Comparison of ENCODE assay signal across 10 cellular contexts in the genomic region with DNA sequence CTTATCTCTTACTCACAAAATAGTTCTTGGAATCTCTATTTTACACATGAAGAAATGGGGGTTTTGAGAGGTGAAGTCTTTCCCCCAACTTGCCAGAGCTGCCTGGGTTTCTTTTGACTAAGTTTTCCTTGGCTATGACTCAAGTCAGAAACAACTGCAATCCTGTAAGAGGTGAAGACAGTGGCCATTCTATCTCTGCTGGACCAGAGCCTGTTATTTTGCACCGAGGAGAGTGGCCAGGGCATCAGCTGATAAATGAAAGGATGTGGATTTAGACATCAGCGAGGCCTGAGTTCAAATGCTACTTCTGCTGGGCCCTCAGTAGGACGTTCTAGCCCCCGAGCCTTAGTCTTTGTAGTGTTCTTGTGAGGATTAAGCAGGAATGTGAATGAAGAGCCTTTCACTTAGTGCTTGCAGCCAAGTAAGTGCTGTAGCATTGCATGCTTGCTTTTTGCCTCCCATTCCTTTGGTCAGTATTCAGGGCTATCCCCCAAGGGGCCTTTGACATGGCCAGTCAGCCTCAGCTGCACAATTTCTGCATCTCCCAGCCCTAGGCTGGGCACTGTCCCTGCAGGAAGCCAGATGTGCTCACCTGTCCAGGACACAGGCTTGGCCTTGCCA. TPM values are rescaled to one million over a fixed set of nuclear protein-coding genes. Genes with fewer than 3 reads are reported as not detected.
DNase-seq lines count a peak whose midpoint lies in the region; ATAC-seq and TF ChIP-seq lines count a peak whose summit lies in the region.
"Had no signal": no experiment of that assay in that cellular context is flagged by ENCODE, and none has a peak within 500 bp of the region (broad histone marks: within the 10 kb centered on the region; RNA-seq: fewer than 3 reads in every experiment).

No MANE protein-coding gene starts in this region.

- TF ChIP-seq POLR2A in GM18505 (IDR thresholded peaks at IDR 0.05; ENCODE audit: borderline replicate concordance, extremely low read depth, insufficient read depth, insufficient read length) = no peak

- H3K4me3 ChIP-seq in Panc1 (ENCODE audit: low read depth in 2 of 2, low read length in 2 of 2) = no peak overlapping the region
- H3K4me3 ChIP-seq in epithelial cell of esophagus (ENCODE audit: low read length) = no peak overlapping the region
- no peak overlapping the region for H3K4me3 ChIP-seq in trophoblast cell (ENCODE audit: low read depth, low read length)

- peaks cover 34% of the 10 kb centered on the region for H3K4me1 ChIP-seq in Panc1 (ENCODE audit: control insufficient read depth, insufficient read depth, low read length)
- peaks cover 23 to 36% of the 10 kb centered on the region in 2 experiments for H3K4me1 ChIP-seq in trophoblast cell (ENCODE audit: control insufficient read depth in 1 of 2, insufficient read depth in 2 of 2, low read length in 2 of 2)

- peak overlapping the region; percentile 42 for H3K18ac ChIP-seq in trophoblast cell (ENCODE audit: low read length)

- H3K79me2 ChIP-seq in trophoblast cell (ENCODE audit: control insufficient read depth, insufficient read depth, low read length, poor library complexity) = peaks cover 29% of the 10 kb centered on the region

- H2BK12ac ChIP-seq in trophoblast cell (ENCODE audit: low read length) = no peak overlapping the region

- DNase-seq in Caki2 (ENCODE audit: low read depth) = peak; percentile 17
- no peak for DNase-seq in Panc1 (ENCODE audit: low read depth, low spot score)
- peak; percentile 32 for DNase-seq in epithelial cell of esophagus (ENCODE audit: low read depth)
- DNase-seq in trophoblast cell = peak in 1 of 2 donors; percentile 19
- DNase-seq in G401 (ENCODE audit: low spot score) = no peak
- DNase-seq in D341Med (ENCODE audit: low spot score) = no peak
- DNase-seq: GF-D8, NCI-H1092 had no signal

- H2BK120ac ChIP-seq in trophoblast cell (ENCODE audit: insufficient read depth, low read length, poor library complexity) = peak overlapping the region; percentile 12

- peak overlapping the region; percentile 32 for H2AK5ac ChIP-seq in trophoblast cell (ENCODE audit: low read length)

- H3K23ac ChIP-seq in trophoblast cell (ENCODE audit: low read length) = no peak overlapping the region

- TF ChIP-seq CTCF in Panc1 (IDR thresholded peaks at IDR 0.05) = no peak
- no peak for TF ChIP-seq CTCF in epithelial cell of esophagus (IDR thresholded peaks at IDR 0.05; ENCODE audit: insufficient read depth, low read depth, low read length, missing control alignments)

- H4K8ac ChIP-seq in trophoblast cell (ENCODE audit: low read depth, low read length) = peak overlapping the region; percentile 45

- no TSS peak for BruUV-seq in Panc1 (replicated peaks; lab: Mats Ljungman, UMichigan)

- H3K4ac ChIP-seq in trophoblast cell (ENCODE audit: low read depth, low read length) = peak overlapping the region; percentile 61

- H4K12ac ChIP-seq in trophoblast cell (ENCODE audit: low read depth, low read length) = no peak overlapping the region

- POLR2A ChIA-PET in Panc1 (lab: Charles Lee) = no interaction called here

- H3K4me2 ChIP-seq in trophoblast cell (ENCODE audit: low read length) = no peak overlapping the region

- peak overlapping the region; percentile 70 for H2BK5ac ChIP-seq in trophoblast cell (ENCODE audit: low read depth, low read length, poor library complexity)

- no peak overlapping the region for H3K14ac ChIP-seq in trophoblast cell (ENCODE audit: low read length)

- in situ Hi-C loops in Caki2 (cut with HindIII; ENCODE audit: low pct_unique_long_range_greater_than_20kb, low sequenced_read_pairs) (no loop called here), Panc1 (cut with HindIII; ENCODE audit: low pct_unique_long_range_greater_than_20kb, low sequenced_read_pairs) (no loop called here), G401 (cut with HindIII; ENCODE audit: low sequenced_read_pairs) (no loop called here)

- H3K9me3 ChIP-seq in Panc1 (ENCODE audit: control insufficient read depth, insufficient read depth, low read depth, low read length) (no peaks in the 10 kb centered on the region), trophoblast cell (ENCODE audit: insufficient read depth, low read depth, low read length) (no peaks in the 10 kb centered on the region)

- CTCF ChIA-PET in Panc1 (lab: Charles Lee) = no interaction called here

- H2AFZ ChIP-seq in trophoblast cell (ENCODE audit: insufficient read depth, low read length, poor library complexity) = no peak overlapping the region

- peaks cover 16% of the 10 kb centered on the region for H3K79me1 ChIP-seq in trophoblast cell (ENCODE audit: low read length)

- peak overlapping the region; percentile 60; the same call in 1 of the 2 replicates for H3K27ac ChIP-seq in Panc1 (ENCODE audit: low read length)
- peak overlapping the region; percentile 47 for H3K27ac ChIP-seq in trophoblast cell (ENCODE audit: low read depth, low read length)

- peak overlapping the region; percentile 49 for H4K91ac ChIP-seq in trophoblast cell (ENCODE audit: low read depth, low read length)

- intact Hi-C loops in Panc1 (cut with micrococcal nuclease; ENCODE audit: unreplicated experiment) = no loop called here

- no CpG with 5 or more reads among the region's 4 CpGs for WGBS in trophoblast cell (ENCODE audit: extremely low coverage, insufficient coverage, insufficient read length)

- ATAC-seq in Panc1 (no peak), GM21737 (IDR thresholded peaks at IDR 0.05; ENCODE audit: unreplicated experiment) (no peak), GM18505 (IDR thresholded peaks at IDR 0.05; ENCODE audit: unreplicated experiment) (no peak)

- H3K36me3 ChIP-seq in Panc1 (ENCODE audit: control insufficient read depth, insufficient read depth, low read length) = no peaks in the 10 kb centered on the region
- H3K36me3 ChIP-seq in trophoblast cell (ENCODE audit: control insufficient read depth in 1 of 2, insufficient read depth in 2 of 2, low read length in 2 of 2) = peaks cover 0 to 2% of the 10 kb centered on the region in 2 experiments

- H3K9ac ChIP-seq in trophoblast cell (ENCODE audit: low read length) = no peak overlapping the region

- H3K27me3 ChIP-seq in Panc1 (ENCODE audit: control insufficient read depth, insufficient read depth, low read length) (no peaks in the 10 kb centered on the region), trophoblast cell (ENCODE audit: insufficient read depth, low read length) (no peaks in the 10 kb centered on the region)

RNA-seq across cellular contexts. Expression of a gene that starts 30.3 kb away (rescaled TPM):
- 0.06 and 3.4 TPM in 2 replicates for total RNA-seq in Caki2 (2014; rRNA removed; shearing (Covaris generic); ENCODE audit: low replicate concordance)
- 53.0 TPM for total RNA-seq in Panc1 (2021; ENCODE audit: unreplicated experiment)
- polyA plus RNA-seq in Panc1 (2012; ENCODE audit: insufficient read length) = 60.8 TPM
- 79.8 and 85.3 TPM in 2 replicates for polyA plus RNA-seq in trophoblast cell (2013)
- total RNA-seq in G401 (2014; rRNA removed; shearing (Covaris generic)) = 0.06 TPM in 1 of 2 replicates, not detected in the other

RNA-seq across cellular contexts. Expression of a gene that starts 48.6 kb away (rescaled TPM):
- 5.3 and 5.6 TPM in 2 replicates for total RNA-seq in Caki2 (2014; rRNA removed; shearing (Covaris generic); ENCODE audit: low replicate concordance)
- 6.7 TPM for total RNA-seq in Panc1 (2021; ENCODE audit: unreplicated experiment)
- 6.0 TPM for polyA plus RNA-seq in Panc1 (2012; ENCODE audit: insufficient read length)
- 7.7 and 8.1 TPM in 2 replicates for polyA plus RNA-seq in trophoblast cell (2013)
- total RNA-seq in G401 (2014; rRNA removed; shearing (Covaris generic)) = 11.9 and 15.8 TPM in 2 replicates

Comparison
In these comparisons a context has a peak if more than half of its experiments do, and no peak if none do; other contexts are left out.
1. DNase-seq: peak in Caki2 (single experiment) and epithelial cell of esophagus (single experiment); none in Panc1 (single experiment), G401 (single experiment) and D341Med (single experiment).
2. RNA of a gene that starts 30.3 kb away (total RNA-seq): 53.0 TPM in Panc1 (single experiment); 0.06 to 3.4 TPM in Caki2 and 0.06 TPM in G401; every median in the first group is over 10 times any median in the second.